In the genomic region with DNA sequence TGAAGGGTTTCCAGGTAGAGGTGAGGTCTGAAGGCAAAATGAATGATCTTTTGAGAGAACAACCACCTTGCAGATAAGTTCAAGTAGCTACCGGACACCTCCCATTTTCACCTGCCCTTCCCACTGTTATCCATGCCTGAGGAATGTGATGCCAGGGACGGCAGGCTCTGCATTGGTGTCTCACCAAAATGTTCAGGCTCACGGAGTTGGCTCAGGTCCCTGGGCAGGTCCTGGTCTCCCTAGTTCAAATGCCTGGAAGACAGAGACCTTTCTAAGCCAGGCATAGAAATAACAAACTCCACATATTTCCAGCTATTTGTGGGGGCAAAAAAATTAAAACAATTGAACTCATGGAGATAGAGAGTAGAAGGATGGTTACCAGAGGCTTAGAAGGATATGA, we compare ENCODE assay signal across 30 cellular contexts. TPM values are rescaled to one million over a fixed set of nuclear protein-coding genes. Genes with fewer than 3 reads are reported as not detected.
"Had no signal": no experiment of that assay in that cellular context is flagged by ENCODE, and none has a peak within 500 bp of the region (broad histone marks: within the 10 kb centered on the region; RNA-seq: fewer than 3 reads in every experiment).

No MANE protein-coding gene starts in this region.

- DNase-seq: colonic mucosa; cortex of kidney; effector CD8-positive, alpha-beta T cell; effector memory CD8-positive, alpha-beta T cell; endodermal cell; erythroblast; esophagus squamous epithelium; foreskin fibroblast; foreskin melanocyte; gastrocnemius medialis; glutamatergic neuron; head of caudate nucleus; heart right ventricle; hippocampal formation; left cardiac atrium; left lung; left ventricle myocardium superior; lower lobe of right lung; mesenchymal stem cell; mucosa of descending colon; naive B cell had no signal

RNA-seq across cellular contexts. Expression of gene TMEM63C, which starts 36.0 kb away (rescaled TPM):
- total RNA-seq: left cardiac atrium had no signal

RNA-seq across cellular contexts. Expression of gene NGB, which starts 53.5 kb away (rescaled TPM):
- total RNA-seq: dermis microvascular lymphatic vessel endothelial cell, endodermal cell, esophagus mucosa, esophagus squamous epithelium, gastrocnemius medialis, glomerular endothelial cell, heart right ventricle, kidney epithelial cell, left cardiac atrium, left lung, left ventricle myocardium superior, lower leg skin, lower lobe of right lung, lung microvascular endothelial cell, mesenteric fat pad, mesothelial cell of epicardium, myocyte had no signal
